Comparison of ENCODE assay signal across 25 cellular contexts in genomic region chr17:66570353-66571195, GRCh38.
DNase-seq lines count a peak whose midpoint lies in the region; ATAC-seq, FAIRE-seq and TF ChIP-seq lines count a peak whose summit lies in the region.
"Had no signal": no experiment of that assay in that cellular context is flagged by ENCODE, and none has a peak within 500 bp of the region (broad histone marks: within the 10 kb centered on the region; RNA-seq: fewer than 3 reads in every experiment).

No MANE protein-coding gene starts in this region.

- 61% methylated on average over 10 of the region's 10 CpGs for WGBS in A549 (ENCODE audit: missing lambda C conversion rate)

- CTCF ChIA-PET in A549 (lab: Yijun Ruan, JAX): interaction anchor here (0.9 to 2.0 kb wide), 4 partner anchors 10 to 103 kb away, joined by 3 to 6 read pairs (median 4); no protein-coding TSS in a partner anchor
- CTCF ChIA-PET in HEK293 (lab: Yijun Ruan, JAX): interaction anchor here (0.6 to 2.7 kb wide), 7 partner anchors 14 to 508 kb away, joined by 3 to 8 read pairs (median 3); no protein-coding TSS in a partner anchor

- H3K36me3 ChIP-seq in HEK293 (ENCODE audit: control insufficient read depth in 2 of 2, insufficient read depth in 1 of 2, low read length in 2 of 2) (no peaks in the 10 kb centered on the region), SJCRH30 (no peaks in the 10 kb centered on the region), osteoblast (ENCODE audit: insufficient read depth, low read length) (no peaks in the 10 kb centered on the region)
- H3K36me3 ChIP-seq: SJSA1, stomach, transverse colon had no signal

- no peaks in the 10 kb centered on the region for H3K9me3 ChIP-seq in A549
- no peaks in the 10 kb centered on the region for H3K9me3 ChIP-seq in HEK293 (ENCODE audit: control insufficient read depth, insufficient read depth, low read depth, low read length)
- H3K9me3 ChIP-seq in SJCRH30 (replicated peaks): peaks cover 5% of the 10 kb centered on the region; the same call in 1 of the 2 replicates
- H3K9me3 ChIP-seq in osteoblast (ENCODE audit: low read depth, low read length): no peaks in the 10 kb centered on the region
- H3K9me3 ChIP-seq: SJSA1, stomach, transverse colon had no signal

- H3K4me1 ChIP-seq in A549 (peaks cover 43% of the 10 kb centered on the region), HEK293 (ENCODE audit: control insufficient read depth, insufficient read depth, low read length) (peaks cover 20% of the 10 kb centered on the region), SJCRH30 (peaks cover 26% of the 10 kb centered on the region), osteoblast (ENCODE audit: insufficient read depth, low read length) (peaks cover 21% of the 10 kb centered on the region)

- no peaks in the 10 kb centered on the region for H3K27me3 ChIP-seq in SJCRH30
- no peaks in the 10 kb centered on the region for H3K27me3 ChIP-seq in osteoblast (ENCODE audit: insufficient read depth, low read length)
- H3K27me3 ChIP-seq: SJSA1, stomach, transverse colon had no signal

- no peak for FAIRE-seq in A549 (lab: Jason Lieb, UNC)
- FAIRE-seq: astrocyte, D721Med had no signal

- TF ChIP-seq EP300 in A549 (IDR thresholded peaks at IDR 0.05): no peak

- DNase-seq in A549 (ENCODE audit: low read depth in 1 of 2, low spot score in 1 of 2) (no peak), SJCRH30 (peak; percentile 64 to 73), inferior parietal cortex (ENCODE audit: extremely low spot score) (peak; percentile 38), osteoblast (ENCODE audit: insufficient read length, low spot score, missing footprints) (no peak), NOMO-1 treated with dmso at 0.1 percent for 144 hours (lab: John Stamatoyannopoulos, UW; ENCODE audit: unreplicated experiment) (no peak)
- no peak for DNase-seq in activated CD4-positive, CD25-positive, alpha-beta regulatory T cell (lab: John Stamatoyannopoulos, UW)
- DNase-seq: activated CD4-positive, alpha-beta T cell treated with anti-CD3 and anti-CD28 coated beads, Interleukin-2, amount 10 ng/mL, durations not matched to agents 24 days and 14 days; activated CD8-positive, alpha-beta memory T cell treated with anti-CD3 and anti-CD28 coated beads, Interleukin-2, amount 10 ng/mL, durations not matched to agents 7 days and 5 days; effector CD8-positive, alpha-beta T cell; glutamatergic neuron; H7; KBM-7; left cardiac atrium; mesendoderm; naive B cell; NCI-H774; OCI-M1; retina; stomach; transverse colon had no signal

- POLR2A ChIA-PET in A549 (lab: Yijun Ruan, JAX) (no interaction called here), HEK293 (lab: Yijun Ruan, JAX) (interaction anchor here (1.4 kb wide), 1 partner anchor 10 kb away, joined by 4 read pairs; no protein-coding TSS in a partner anchor)

- peaks cover 31% of the 10 kb centered on the region for H3K79me2 ChIP-seq in osteoblast (ENCODE audit: insufficient read depth, low read length)

- H2AFZ ChIP-seq in osteoblast (ENCODE audit: low read length): no peak overlapping the region

- H3K27ac ChIP-seq in A549: peak overlapping the region; percentile 6 to 58; a peak in 4 of 6 replicates
- H3K27ac ChIP-seq in HEK293 (ENCODE audit: extremely low read depth, low read depth, low read length): peak overlapping the region; percentile 49
- H3K27ac ChIP-seq in SJCRH30: peak overlapping the region; percentile 11; the same call in 1 of the 2 replicates
- no peak overlapping the region for H3K27ac ChIP-seq in osteoblast (ENCODE audit: low read depth, low read length)
- H3K27ac ChIP-seq: SJSA1, stomach, transverse colon had no signal

- no peaks in the 10 kb centered on the region for H4K20me1 ChIP-seq in osteoblast (ENCODE audit: insufficient read depth, low read length)

- H3K4me2 ChIP-seq in A549: peak overlapping the region; percentile 43
- H3K4me2 ChIP-seq in osteoblast (ENCODE audit: insufficient read depth, low read length): no peak overlapping the region

- TF ChIP-seq CTCF in A549 (IDR thresholded peaks at IDR 0.05): no peak
- TF ChIP-seq CTCF in HEK293 (tag by site-specific recombination; IDR thresholded peaks at IDR 0.05): no peak
- TF ChIP-seq CTCF in osteoblast (IDR thresholded peaks at IDR 0.05; ENCODE audit: extremely low read depth, low read depth, low read length): no peak

- no peak for TF ChIP-seq RAD21 in A549 (conservative IDR thresholded peaks at IDR 0.05 in 1 of 2, IDR thresholded peaks at IDR 0.05 in 1 of 2)

- no peak for TF ChIP-seq POLR2A in A549 (IDR thresholded peaks at IDR 0.05; ENCODE audit: low read length)

- no peak for ATAC-seq in A549
- no peak for ATAC-seq in GM21723 (IDR thresholded peaks at IDR 0.05; ENCODE audit: unreplicated experiment)
- ATAC-seq: activated CD8-positive, alpha-beta memory T cell treated with anti-CD3 and anti-CD28 coated beads, Interleukin-2, amount 10 ng/mL, durations not matched to agents 7 days and 5 days; left cardiac atrium had no signal

- H3K4me3 ChIP-seq in A549: no peak overlapping the region
- H3K4me3 ChIP-seq in HEK293 (ENCODE audit: low read depth, low read length): no peak overlapping the region
- peak overlapping the region; percentile 6; the same call in 1 of the 2 replicates for H3K4me3 ChIP-seq in SJCRH30
- H3K4me3 ChIP-seq in osteoblast (ENCODE audit: insufficient read depth, low read length): no peak overlapping the region
- H3K4me3 ChIP-seq: SJSA1, stomach, transverse colon had no signal

TF ChIP-seq in A549, 52 proteins besides CTCF, POLR2A, EP300 and RAD21 (continues in another document):
- TF ChIP-seq RNF2 (IDR thresholded peaks at IDR 0.05; ENCODE audit: borderline replicate concordance, low read depth) (no peak), EHMT2 (IDR thresholded peaks at IDR 0.05; ENCODE audit: low read depth) (no peak), NR3C1 (IDR thresholded peaks at IDR 0.05) (no peak), NFE2L2 (conservative IDR thresholded peaks at IDR 0.05; ENCODE audit: low read length) (no peak), HOXA7 (CRISPR knock-in tag; IDR thresholded peaks at IDR 0.05) (no peak), BCL3 (IDR thresholded peaks at IDR 0.05) (no peak)

TF ChIP-seq in HEK293, 187 proteins besides CTCF, POLR2A, EP300 and RAD21 (continues in another document):
- TF ChIP-seq ZNF529 (tag by site-specific recombination; IDR thresholded peaks at IDR 0.05; ENCODE audit: insufficient replicate concordance): peak; percentile 8
- TF ChIP-seq PRDM10 (tag by site-specific recombination; IDR thresholded peaks at IDR 0.05): peak; percentile 60
- TF ChIP-seq WT1 (tag by site-specific recombination; IDR thresholded peaks at IDR 0.05): peak; percentile 92
- TF ChIP-seq ZNF350 (tag by site-specific recombination; IDR thresholded peaks at IDR 0.05): no peak
- no peak for TF ChIP-seq ZBTB21 (tag by site-specific recombination; IDR thresholded peaks at IDR 0.05)
- TF ChIP-seq ZNF580 (tag by site-specific recombination; IDR thresholded peaks at IDR 0.05): peak; percentile 93
- 0 out of 2 replicates have a peak, but pooled peaks have one; percentile 16 for TF ChIP-seq ZNF664 (tag by site-specific recombination; IDR thresholded peaks at IDR 0.05)
- peak; percentile 80 for TF ChIP-seq ZBTB48 (tag by site-specific recombination; IDR thresholded peaks at IDR 0.05)
- TF ChIP-seq ZNF175 (tag by site-specific recombination; IDR thresholded peaks at IDR 0.05): no peak
- no peak for TF ChIP-seq ZNF791 (tag by site-specific recombination; IDR thresholded peaks at IDR 0.05)
- TF ChIP-seq ZSCAN5A (tag by site-specific recombination; IDR thresholded peaks at IDR 0.05): no peak

Comparison
In these comparisons a context has a peak if more than half of its experiments do, and no peak if none do; other contexts are left out.
1. DNase-seq: peak in SJCRH30 (2 of 2) and inferior parietal cortex (single experiment); none in A549 (0 of 2), osteoblast (single experiment), activated CD4-positive, CD25-positive, alpha-beta regulatory T cell (0 of 4) and NOMO-1 treated with dmso at 0.1 percent for 144 hours (single experiment).